Comparison of ENCODE assay signal across 16 cellular contexts in genomic region chr12:63292476-63293228, GRCh38.
DNase-seq lines count a peak whose midpoint lies in the region; ATAC-seq and TF ChIP-seq lines count a peak whose summit lies in the region.
"Had no signal": no experiment of that assay in that cellular context is flagged by ENCODE, and none has a peak within 500 bp of the region (broad histone marks: within the 10 kb centered on the region; RNA-seq: fewer than 3 reads in every experiment).

No MANE protein-coding gene starts in this region.

- peaks cover 2% of the 10 kb centered on the region for H3K27me3 Mint-ChIP-seq in osteocyte (ENCODE audit: unreplicated experiment)
- H3K27me3 Mint-ChIP-seq: CD4-positive, alpha-beta T cell had no signal

- H3K4me3 Mint-ChIP-seq in osteocyte (ENCODE audit: unreplicated experiment) = no peak overlapping the region
- H3K4me3 Mint-ChIP-seq: CD4-positive, alpha-beta T cell had no signal

- no peak for ATAC-seq in DND-41 (ENCODE audit: insufficient read depth, low read depth)
- ATAC-seq in HG02973 (IDR thresholded peaks at IDR 0.05; ENCODE audit: unreplicated experiment) = no peak

- peaks cover 38% of the 10 kb centered on the region for H3K4me1 Mint-ChIP-seq in osteocyte (ENCODE audit: unreplicated experiment)

- peak overlapping the region; percentile 97 for H3K27ac Mint-ChIP-seq in osteocyte (ENCODE audit: unreplicated experiment)
- H3K27ac Mint-ChIP-seq: CD4-positive, alpha-beta T cell had no signal

- intact Hi-C loops in prostate gland (cut with DNase I) = no loop called here

- no peak overlapping the region for H3K4me2 ChIP-seq in DND-41 (ENCODE audit: insufficient read depth, low read length)

- no peaks in the 10 kb centered on the region for H3K36me3 ChIP-seq in DND-41 (ENCODE audit: insufficient read depth, low read length)
- H3K36me3 ChIP-seq in prostate gland = no peaks in the 10 kb centered on the region
- H3K36me3 ChIP-seq: Peyer's patch had no signal

- no peaks in the 10 kb centered on the region for H3K79me2 ChIP-seq in DND-41 (ENCODE audit: insufficient read depth, low read length)

- H3K9me3 ChIP-seq in DND-41 (ENCODE audit: insufficient read depth, low read length, severe bottlenecking) (no peaks in the 10 kb centered on the region), prostate gland (no peaks in the 10 kb centered on the region)
- H3K9me3 ChIP-seq: A549, Caco-2, Peyer's patch had no signal

- whole genome bisulfite sequencing in prostate gland = 60% methylated on average over 2 of the region's 2 CpGs

- no peak for DNase-seq in DND-41
- peak; percentile 56 to 62 for DNase-seq in dermis microvascular lymphatic vessel endothelial cell (ENCODE audit: low read depth in 2 of 2)
- DNase-seq in osteocyte (ENCODE audit: extremely low spot score, unreplicated experiment) = no peak
- no peak for DNase-seq in HEK293T (ENCODE audit: extremely low spot score)
- DNase-seq in prostate gland (ENCODE audit: low spot score) = no peak
- DNase-seq: Caco-2; CD4-positive, alpha-beta T cell; DMS153; NCI-H1417; NCI-H187; NCI-H2107; NCI-H526 treated with DMSO at 0.1 percent for 48 hours; Peyer's patch had no signal

- CTCF ChIA-PET in HEK293T (lab: Yijun Ruan, JAX) = no interaction called here

- TF ChIP-seq CTCF in DND-41 (IDR thresholded peaks at IDR 0.05; ENCODE audit: borderline replicate concordance, extremely low read depth, low read length, poor library complexity, severe bottlenecking) (no peak), VCaP (conservative IDR thresholded peaks at IDR 0.05) (no peak), osteocyte (IDR thresholded peaks at IDR 0.05) (no peak), prostate gland (IDR thresholded peaks at IDR 0.05) (no peak)

- H3K9ac ChIP-seq in DND-41 (ENCODE audit: low read depth, low read length) = no peak overlapping the region

- H3K27ac ChIP-seq in DND-41 (ENCODE audit: low read length) = peak overlapping the region; percentile 92
- peak overlapping the region; percentile 88 for H3K27ac ChIP-seq in VCaP
- H3K27ac ChIP-seq in prostate gland = no peak overlapping the region
- H3K27ac ChIP-seq: Peyer's patch had no signal

- H4K20me1 ChIP-seq in DND-41 (ENCODE audit: insufficient read depth, low read length) = no peaks in the 10 kb centered on the region

- no peaks in the 10 kb centered on the region for H3K27me3 ChIP-seq in DND-41 (ENCODE audit: insufficient read depth, low read length, poor library complexity)
- H3K27me3 ChIP-seq in prostate gland (replicated peaks; ENCODE audit: insufficient read depth) = no peaks in the 10 kb centered on the region
- H3K27me3 ChIP-seq: Peyer's patch had no signal

- H3K4me3 ChIP-seq in DND-41 (ENCODE audit: low read depth in 1 of 2, low read length in 2 of 2) (no peak overlapping the region), prostate gland (no peak overlapping the region)
- H3K4me3 ChIP-seq: A549, Peyer's patch had no signal

- H3K9me3 Mint-ChIP-seq in osteocyte (ENCODE audit: unreplicated experiment) = no peaks in the 10 kb centered on the region
- H3K9me3 Mint-ChIP-seq: CD4-positive, alpha-beta T cell had no signal

- POLR2A ChIA-PET in HEK293T (lab: Yijun Ruan, JAX) = no interaction called here

- H3K4me1 ChIP-seq in DND-41 (ENCODE audit: insufficient read depth, low read length) (peaks cover 72% of the 10 kb centered on the region), prostate gland (replicated peaks) (no peaks in the 10 kb centered on the region)
- H3K4me1 ChIP-seq: Peyer's patch had no signal

- H3K36me3 Mint-ChIP-seq in osteocyte (ENCODE audit: unreplicated experiment) = no peaks in the 10 kb centered on the region

- TF ChIP-seq POLR2A in prostate gland (IDR thresholded peaks at IDR 0.05) = no peak

- no peak overlapping the region for H2AFZ ChIP-seq in DND-41 (ENCODE audit: low read depth, low read length)

TF ChIP-seq in HEK293T, 16 proteins besides CTCF, POLR2A, EP300 and RAD21:
- no peak for TF ChIP-seq TARDBP (IDR thresholded peaks at IDR 0.05)
- no peak for TF ChIP-seq CTBP1 (IDR thresholded peaks at IDR 0.05; ENCODE audit: borderline replicate concordance)
- TF ChIP-seq ARNT (IDR thresholded peaks at IDR 0.05) = no peak
- TF ChIP-seq NFRKB (IDR thresholded peaks at IDR 0.05) = no peak
- no peak for TF ChIP-seq SP1 (IDR thresholded peaks at IDR 0.05)
- TF ChIP-seq BHLHE40 (IDR thresholded peaks at IDR 0.05; ENCODE audit: borderline replicate concordance) = no peak
- no peak for TF ChIP-seq FOXA1 (IDR thresholded peaks at IDR 0.05)
- no peak for TF ChIP-seq SUZ12 (IDR thresholded peaks at IDR 0.05)
- TF ChIP-seq ELF4 (IDR thresholded peaks at IDR 0.05) = no peak
- TF ChIP-seq PKNOX1 (IDR thresholded peaks at IDR 0.05) = no peak
- TF ChIP-seq HDGF (IDR thresholded peaks at IDR 0.05; ENCODE audit: borderline replicate concordance) = no peak
- no peak for TF ChIP-seq ZNF384 (IDR thresholded peaks at IDR 0.05)
- TF ChIP-seq FOXK2 (IDR thresholded peaks at IDR 0.05) = no peak
- TF ChIP-seq FOXM1 (IDR thresholded peaks at IDR 0.05; ENCODE audit: borderline replicate concordance) = no peak
- TF ChIP-seq LEF1 (IDR thresholded peaks at IDR 0.05; ENCODE audit: borderline replicate concordance) = no peak
- TF ChIP-seq L3MBTL2 (conservative IDR thresholded peaks at IDR 0.05) = no peak

Comparison
In these comparisons a context has a peak if more than half of its experiments do, and no peak if none do; other contexts are left out.
1. DNase-seq: peak in dermis microvascular lymphatic vessel endothelial cell (2 of 2); none in DND-41 (single experiment), osteocyte (single experiment), HEK293T (single experiment) and prostate gland (single experiment).
2. H3K27ac ChIP-seq: peak in DND-41 (single experiment) and VCaP (single experiment); none in prostate gland (0 of 2).